9 cellular contexts compared by ENCODE assay signal in the genomic region with DNA sequence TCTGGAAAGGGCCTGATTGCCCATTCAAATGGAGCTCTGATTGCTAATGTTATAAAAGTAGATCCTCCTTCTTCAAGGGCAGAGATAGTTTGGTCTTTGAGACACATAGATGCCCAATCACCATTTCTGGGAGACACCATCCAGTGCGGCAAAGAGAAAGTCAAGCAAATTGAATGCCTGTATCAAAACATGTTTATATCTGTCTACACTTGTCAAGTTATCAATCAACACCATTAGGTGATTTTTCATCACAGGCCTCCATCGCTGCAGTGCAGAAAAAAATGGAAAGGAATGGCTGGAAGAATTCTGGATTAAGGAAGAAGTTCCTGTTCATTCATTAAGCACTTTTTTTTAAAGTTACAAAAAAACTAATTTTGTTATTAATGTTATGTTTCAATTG.
"Had no signal": no experiment of that assay in that cellular context is flagged by ENCODE, and none has a peak within 500 bp of the region (broad histone marks: within the 10 kb centered on the region; RNA-seq: fewer than 3 reads in every experiment).

No MANE protein-coding gene starts in this region.

- H3K4me1 Mint-ChIP-seq: IgD-negative memory B cell had no signal

- H3K36me3 ChIP-seq: HAP-1 had no signal

- H3K36me3 Mint-ChIP-seq: IgD-negative memory B cell had no signal

- H3K9me3 Mint-ChIP-seq: HFFc6, IgD-negative memory B cell had no signal

- H3K4me1 ChIP-seq: HAP-1 had no signal

- H3K27ac ChIP-seq: GM23248 had no signal

- FAIRE-seq: HepG2 had no signal

- H3K9me3 ChIP-seq: HAP-1 had no signal

- ATAC-seq: HCT116, HepG2 had no signal

- DNase-seq: GM23248, GOT3, H7, HFFc6, KBM-7 had no signal

- H3K4me3 ChIP-seq: GM23248, HAP-1 had no signal

- H3K4me3 Mint-ChIP-seq: HFFc6, IgD-negative memory B cell had no signal

- H3K27ac Mint-ChIP-seq: HFFc6, IgD-negative memory B cell had no signal
